27 cellular contexts compared by ENCODE assay signal in genomic region chr17:69348441-69348840, GRCh38. TPM values are rescaled to one million over a fixed set of nuclear protein-coding genes. Genes with fewer than 3 reads are reported as not detected.
DNase-seq lines count a peak whose midpoint lies in the region; ATAC-seq, FAIRE-seq and TF ChIP-seq lines count a peak whose summit lies in the region.
"Had no signal": no experiment of that assay in that cellular context is flagged by ENCODE, and none has a peak within 500 bp of the region (broad histone marks: within the 10 kb centered on the region; RNA-seq: fewer than 3 reads in every experiment).

No MANE protein-coding gene starts in this region.

- intact Hi-C loops in psoas muscle (cut with DNase I), result loop anchor here in 1 of 2 donors (5.0 kb wide), 1 partner anchor 64 kb away; the partner anchor contains the start of gene MAP2K6

- no peaks in the 10 kb centered on the region for H3K9me2 ChIP-seq in hepatocyte (replicated peaks; ENCODE audit: insufficient read depth)

- WGBS in hepatocyte (ENCODE audit: low lambda C conversion rate, missing lambda C conversion rate), result 62% methylated on average over 2 of the region's 2 CpGs
- 75 to 86% (median 82%) methylated on average over 2 of the region's 2 CpGs for WGBS in psoas muscle, 3 donors

- TF ChIP-seq CTCF in hepatocyte (IDR thresholded peaks at IDR 0.05; ENCODE audit: poor library complexity) (no peak), psoas muscle (IDR thresholded peaks at IDR 0.05) (no peak)

- H3K4me3 ChIP-seq in hepatocyte (no peak overlapping the region), psoas muscle (no peak overlapping the region)
- H3K4me3 ChIP-seq: HAP-1, SJCRH30 had no signal

- peak overlapping the region; percentile 1 for H3K27ac ChIP-seq in hepatocyte
- no peak overlapping the region for H3K27ac ChIP-seq in psoas muscle
- H3K27ac ChIP-seq: SJCRH30 had no signal

- H2AFZ ChIP-seq in hepatocyte, result no peak overlapping the region

- H3K36me3 ChIP-seq in hepatocyte (replicated peaks; ENCODE audit: insufficient read depth, low read depth) (no peaks in the 10 kb centered on the region), psoas muscle (ENCODE audit: insufficient read depth in 1 of 2, low read depth in 1 of 2) (no peaks in the 10 kb centered on the region)
- H3K36me3 ChIP-seq: BE2C, HAP-1, SJCRH30 had no signal

- no peaks in the 10 kb centered on the region for H3K27me3 ChIP-seq in hepatocyte
- H3K27me3 ChIP-seq in psoas muscle (ENCODE audit: insufficient read depth in 3 of 3, low read length in 2 of 3), result no peaks in the 10 kb centered on the region
- H3K27me3 ChIP-seq: BE2C, SJCRH30 had no signal

- no peaks in the 10 kb centered on the region for H4K20me1 ChIP-seq in hepatocyte (ENCODE audit: insufficient read depth, poor library complexity, severe bottlenecking)

- no peaks in the 10 kb centered on the region for H3K4me1 ChIP-seq in hepatocyte (ENCODE audit: insufficient read depth)
- H3K4me1 ChIP-seq in psoas muscle, result peaks cover 28% of the 10 kb centered on the region
- H3K4me1 ChIP-seq: BE2C, HAP-1, SJCRH30 had no signal

- peak; percentile 20 for DNase-seq in NCI-H2196 (lab: John Stamatoyannopoulos, UW; ENCODE audit: unreplicated experiment)
- no peak for DNase-seq in NCI-H2196 treated with DMSO at 0.1 percent for 48 hours (lab: John Stamatoyannopoulos, UW; ENCODE audit: unreplicated experiment)
- no peak for DNase-seq in HTR-8/SVneo (ENCODE audit: insufficient read length, low spot score)
- DNase-seq in hepatocyte (ENCODE audit: low spot score), result peak; percentile 41
- no peak for DNase-seq in urothelium cell line (ENCODE audit: low spot score)
- DNase-seq in psoas muscle, result no peak
- DNase-seq: 8988T; ACHN; BE2C; CD8-positive, alpha-beta memory T cell; DMS153; DND-41; GOT3; HFFc6; Kasumi-1; MV-4-11; NCI-H1105 treated with DMSO at 0.1 percent for 48 hours; NCI-H1694; NCI-H2029 treated with DMSO at 0.1 percent for 48 hours; NCI-H226; NCI-H510A; NCI-H69; SJCRH30 had no signal

- peak; percentile 48 for FAIRE-seq in HTR-8/SVneo (lab: Jason Lieb, UNC)
- peak; percentile 44 for FAIRE-seq in urothelium cell line (lab: Jason Lieb, UNC)

- H3K9me3 ChIP-seq in hepatocyte (ENCODE audit: low read depth), result no peaks in the 10 kb centered on the region
- no peaks in the 10 kb centered on the region for H3K9me3 ChIP-seq in psoas muscle
- H3K9me3 ChIP-seq: BE2C, HAP-1, SJCRH30 had no signal

- ATAC-seq in psoas muscle (no peak), GM21381 (IDR thresholded peaks at IDR 0.05; ENCODE audit: unreplicated experiment) (no peak), GM21390 (IDR thresholded peaks at IDR 0.05; ENCODE audit: unreplicated experiment) (no peak)

- H3K79me2 ChIP-seq in hepatocyte, result no peaks in the 10 kb centered on the region

- no peak overlapping the region for H3K4me2 ChIP-seq in hepatocyte

RNA-seq across cellular contexts. Expression of gene ABCA5, which starts 21.5 kb away (rescaled TPM):
- 53.4 and 59.8 TPM in 2 replicates for total RNA-seq in hepatocyte
- polyA plus RNA-seq in hepatocyte, result 21.5 and 22.4 TPM in 2 replicates
- 10 to 100 TPM; 54.9 to 81.5 (median 75.0) TPM for total RNA-seq in psoas muscle
- 10 to 100 TPM in 2 of 3 donors, 1 to 10 TPM in 1; 8.7 to 32.3 (median 28.5) TPM for polyA plus RNA-seq in psoas muscle
- total RNA-seq: M059J, SJCRH30 had no signal

Comparison
In these comparisons a context has a peak if more than half of its experiments do, and no peak if none do; other contexts are left out.
1. DNase-seq: peak in NCI-H2196 (single experiment) and hepatocyte (single experiment); none in NCI-H2196 treated with DMSO at 0.1 percent for 48 hours (single experiment), HTR-8/SVneo (single experiment), urothelium cell line (single experiment) and psoas muscle (0 of 2).